Comparison of ENCODE assay signal across 8 cellular contexts in genomic region chr10:72275351-72276012, GRCh38.
DNase-seq lines count a peak whose midpoint lies in the region; ATAC-seq and TF ChIP-seq lines count a peak whose summit lies in the region.

No MANE protein-coding gene starts in this region.

- TF ChIP-seq CTCF in nephron (IDR thresholded peaks at IDR 0.05; ENCODE audit: unreplicated experiment in 3 of 3), result no peak

- H3K27me3 Mint-ChIP-seq in effector memory CD8-positive, alpha-beta T cell, result no peaks in the 10 kb centered on the region
- peaks cover 3% of the 10 kb centered on the region for H3K27me3 Mint-ChIP-seq in nephron (ENCODE audit: low read depth)

- peak overlapping the region; percentile 93 to 98 for H3K27ac Mint-ChIP-seq in effector memory CD8-positive, alpha-beta T cell
- H3K27ac Mint-ChIP-seq in nephron, result peak overlapping the region; percentile 93 to 99 (median 99)

- no peaks in the 10 kb centered on the region for H3K9me3 Mint-ChIP-seq in effector memory CD8-positive, alpha-beta T cell
- no peaks in the 10 kb centered on the region for H3K9me3 Mint-ChIP-seq in nephron

- ATAC-seq in effector memory CD8-positive, alpha-beta T cell (replicated peaks), result no peak
- no peak for ATAC-seq in GM21526 (IDR thresholded peaks at IDR 0.05; ENCODE audit: low FRiP score, unreplicated experiment)

- peaks cover 40% of the 10 kb centered on the region for H3K36me3 Mint-ChIP-seq in effector memory CD8-positive, alpha-beta T cell (ENCODE audit: insufficient read depth)
- peaks cover 19% of the 10 kb centered on the region for H3K36me3 Mint-ChIP-seq in nephron (ENCODE audit: low read depth)

- H3K4me1 Mint-ChIP-seq in effector memory CD8-positive, alpha-beta T cell (ENCODE audit: low read depth in 2 of 2), result peaks cover 36 to 50% of the 10 kb centered on the region in 2 donors
- H3K4me1 Mint-ChIP-seq in nephron, result peaks cover 57% of the 10 kb centered on the region

- H3K4me3 Mint-ChIP-seq in effector memory CD8-positive, alpha-beta T cell, result peak overlapping the region; percentile 99 to 100
- H3K4me3 Mint-ChIP-seq in nephron, result peak overlapping the region; percentile 97 to 98 (median 97)

- DNase-seq in NCI-H2196 (lab: John Stamatoyannopoulos, UW; ENCODE audit: unreplicated experiment) (peak; percentile 8), NCI-H2196 treated with DMSO at 0.1 percent for 48 hours (lab: John Stamatoyannopoulos, UW; ENCODE audit: unreplicated experiment) (no peak), RPMI8226 (peak; percentile 54), DMS79 treated with DMSO at 0.1 percent for 48 hours (lab: John Stamatoyannopoulos, UW) (no peak), LoVo (ENCODE audit: low spot score) (no peak)
- DNase-seq in effector memory CD8-positive, alpha-beta T cell, result no peak

Comparison
In these comparisons a context has a peak if more than half of its experiments do, and no peak if none do; other contexts are left out.
1. DNase-seq: peak in NCI-H2196 (single experiment) and RPMI8226 (single experiment); none in NCI-H2196 treated with DMSO at 0.1 percent for 48 hours (single experiment), effector memory CD8-positive, alpha-beta T cell (0 of 3), DMS79 treated with DMSO at 0.1 percent for 48 hours (single experiment) and LoVo (single experiment).